In the genomic region with DNA sequence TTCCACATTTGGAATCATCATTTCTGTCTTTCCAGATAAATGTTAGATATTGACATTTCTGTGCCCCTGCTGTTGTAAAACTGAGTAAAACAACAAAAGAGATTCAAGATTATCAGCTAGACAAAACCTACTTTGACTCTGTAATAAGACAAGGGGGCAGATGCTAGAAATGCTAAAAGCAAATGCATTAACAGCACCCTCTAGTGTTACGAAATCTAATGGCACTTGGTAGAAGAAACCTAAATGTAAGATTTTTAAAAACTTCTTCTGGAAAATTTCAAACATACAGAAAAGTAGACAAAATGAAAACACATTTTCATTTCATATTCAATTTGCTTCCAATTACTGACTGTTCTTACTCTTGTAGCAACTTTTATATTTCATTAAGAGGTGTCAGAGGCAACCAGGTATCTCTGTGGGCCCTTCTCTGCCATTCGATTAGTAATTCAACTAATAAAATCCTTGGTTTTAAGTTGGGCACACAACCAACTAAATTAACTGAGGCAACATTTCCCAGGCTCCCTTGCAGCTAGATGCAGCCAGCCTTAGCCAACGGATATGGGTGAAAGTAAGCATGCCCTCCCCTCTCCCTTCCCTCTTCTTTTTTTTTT, we compare ENCODE assay signal across 1 cellular context.
TF ChIP-seq lines count a peak whose summit lies in the region.

No MANE protein-coding gene starts in this region.

TF ChIP-seq in HepG2, 621 proteins besides CTCF, POLR2A, EP300 and RAD21 (continued from another document and continues in another):
- TF ChIP-seq, protein P1, sequence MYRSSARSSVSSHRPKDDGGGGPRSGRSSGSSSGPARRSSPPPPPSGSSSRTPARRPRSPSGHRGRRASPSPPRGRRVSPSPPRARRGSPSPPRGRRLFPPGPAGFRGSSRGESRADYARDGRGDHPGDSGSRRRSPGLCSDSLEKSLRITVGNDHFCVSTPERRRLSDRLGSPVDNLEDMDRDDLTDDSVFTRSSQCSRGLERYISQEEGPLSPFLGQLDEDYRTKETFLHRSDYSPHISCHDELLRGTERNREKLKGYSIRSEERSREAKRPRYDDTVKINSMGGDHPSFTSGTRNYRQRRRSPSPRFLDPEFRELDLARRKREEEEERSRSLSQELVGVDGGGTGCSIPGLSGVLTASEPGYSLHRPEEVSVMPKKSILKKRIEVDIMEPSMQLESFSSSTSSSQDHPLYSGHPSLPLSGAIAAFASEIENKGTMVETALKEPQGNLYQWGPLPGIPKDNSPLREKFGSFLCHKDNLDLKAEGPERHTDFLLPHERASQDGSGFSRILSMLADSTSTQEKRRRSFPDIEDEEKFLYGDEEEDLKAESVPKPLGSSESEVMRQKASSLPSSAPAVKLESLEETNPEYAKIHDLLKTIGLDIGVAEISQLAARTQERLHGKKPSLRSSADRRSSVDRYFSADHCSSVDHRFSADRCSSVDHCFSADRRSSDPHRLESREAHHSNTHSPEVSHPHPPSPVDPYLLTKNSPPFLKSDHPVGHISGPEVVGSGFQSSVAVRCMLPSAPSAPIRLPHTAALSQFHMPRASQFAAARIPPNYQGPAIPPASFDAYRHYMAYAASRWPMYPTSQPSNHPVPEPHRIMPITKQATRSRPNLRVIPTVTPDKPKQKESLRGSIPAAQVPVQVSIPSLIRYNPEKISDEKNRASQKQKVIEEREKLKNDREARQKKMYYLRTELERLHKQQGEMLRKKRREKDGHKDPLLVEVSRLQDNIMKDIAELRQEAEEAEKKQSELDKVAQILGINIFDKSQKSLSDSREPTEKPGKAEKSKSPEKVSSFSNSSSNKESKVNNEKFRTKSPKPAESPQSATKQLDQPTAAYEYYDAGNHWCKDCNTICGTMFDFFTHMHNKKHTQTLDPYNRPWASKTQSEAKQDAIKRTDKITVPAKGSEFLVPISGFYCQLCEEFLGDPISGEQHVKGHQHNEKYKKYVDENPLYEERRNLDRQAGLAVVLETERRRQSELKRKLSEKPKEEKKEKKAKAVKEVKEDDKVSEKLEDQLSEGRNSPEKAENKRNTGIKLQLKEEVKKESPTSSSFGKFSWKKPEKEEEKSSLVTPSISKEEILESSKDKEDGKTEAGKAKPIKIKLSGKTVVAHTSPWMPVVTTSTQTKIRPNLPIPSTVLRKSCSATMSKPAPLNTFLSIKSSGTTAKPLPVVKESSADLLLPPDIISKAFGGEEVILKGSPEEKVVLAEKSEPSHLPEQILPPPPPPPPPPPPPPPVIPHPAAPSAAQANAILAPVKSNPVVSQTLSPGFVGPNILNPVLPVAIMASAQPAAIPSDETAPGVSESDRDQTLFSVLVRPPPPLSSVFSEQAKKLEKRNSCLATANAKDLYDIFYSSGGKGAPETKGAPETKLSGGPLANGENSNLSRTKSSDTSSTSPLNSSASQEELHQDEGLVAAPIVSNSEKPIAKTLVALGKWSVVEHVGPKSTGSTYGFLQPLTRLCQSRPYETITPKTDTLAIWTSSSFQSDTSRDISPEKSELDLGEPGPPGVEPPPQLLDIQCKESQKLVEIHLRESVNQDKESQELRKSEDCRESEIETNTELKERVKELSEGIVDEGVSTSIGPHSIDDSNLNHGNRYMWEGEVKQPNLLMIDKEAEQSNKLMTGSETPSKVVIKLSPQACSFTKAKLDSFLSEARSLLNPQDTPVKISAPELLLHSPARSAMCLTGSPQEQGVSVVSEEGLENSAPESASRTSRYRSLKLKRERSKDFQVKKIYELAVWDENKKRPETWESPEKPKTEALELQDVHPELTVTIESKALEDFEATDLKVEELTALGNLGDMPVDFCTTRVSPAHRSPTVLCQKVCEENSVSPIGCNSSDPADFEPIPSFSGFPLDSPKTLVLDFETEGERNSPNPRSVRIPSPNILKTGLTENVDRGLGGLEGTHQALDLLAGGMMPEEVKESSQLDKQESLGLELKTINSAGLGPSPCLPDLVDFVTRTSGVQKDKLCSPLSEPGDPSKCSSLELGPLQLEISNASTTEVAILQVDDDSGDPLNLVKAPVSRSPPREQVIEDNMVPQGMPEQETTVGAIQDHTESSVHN (CRISPR knock-in tag; IDR thresholded peaks at IDR 0.05), result no peak
- no peak for TF ChIP-seq POLR2AphosphoS2 (IDR thresholded peaks at IDR 0.05; ENCODE audit: low read depth, low read length)
- TF ChIP-seq, protein P2, sequence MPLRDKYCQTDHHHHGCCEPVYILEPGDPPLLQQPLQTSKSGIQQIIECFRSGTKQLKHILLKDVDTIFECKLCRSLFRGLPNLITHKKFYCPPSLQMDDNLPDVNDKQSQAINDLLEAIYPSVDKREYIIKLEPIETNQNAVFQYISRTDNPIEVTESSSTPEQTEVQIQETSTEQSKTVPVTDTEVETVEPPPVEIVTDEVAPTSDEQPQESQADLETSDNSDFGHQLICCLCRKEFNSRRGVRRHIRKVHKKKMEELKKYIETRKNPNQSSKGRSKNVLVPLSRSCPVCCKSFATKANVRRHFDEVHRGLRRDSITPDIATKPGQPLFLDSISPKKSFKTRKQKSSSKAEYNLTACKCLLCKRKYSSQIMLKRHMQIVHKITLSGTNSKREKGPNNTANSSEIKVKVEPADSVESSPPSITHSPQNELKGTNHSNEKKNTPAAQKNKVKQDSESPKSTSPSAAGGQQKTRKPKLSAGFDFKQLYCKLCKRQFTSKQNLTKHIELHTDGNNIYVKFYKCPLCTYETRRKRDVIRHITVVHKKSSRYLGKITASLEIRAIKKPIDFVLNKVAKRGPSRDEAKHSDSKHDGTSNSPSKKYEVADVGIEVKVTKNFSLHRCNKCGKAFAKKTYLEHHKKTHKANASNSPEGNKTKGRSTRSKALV (CRISPR knock-in tag; IDR thresholded peaks at IDR 0.05), result no peak
- TF ChIP-seq MAFG (CRISPR knock-in tag; IDR thresholded peaks at IDR 0.05), result no peak
- TF ChIP-seq, protein P3, sequence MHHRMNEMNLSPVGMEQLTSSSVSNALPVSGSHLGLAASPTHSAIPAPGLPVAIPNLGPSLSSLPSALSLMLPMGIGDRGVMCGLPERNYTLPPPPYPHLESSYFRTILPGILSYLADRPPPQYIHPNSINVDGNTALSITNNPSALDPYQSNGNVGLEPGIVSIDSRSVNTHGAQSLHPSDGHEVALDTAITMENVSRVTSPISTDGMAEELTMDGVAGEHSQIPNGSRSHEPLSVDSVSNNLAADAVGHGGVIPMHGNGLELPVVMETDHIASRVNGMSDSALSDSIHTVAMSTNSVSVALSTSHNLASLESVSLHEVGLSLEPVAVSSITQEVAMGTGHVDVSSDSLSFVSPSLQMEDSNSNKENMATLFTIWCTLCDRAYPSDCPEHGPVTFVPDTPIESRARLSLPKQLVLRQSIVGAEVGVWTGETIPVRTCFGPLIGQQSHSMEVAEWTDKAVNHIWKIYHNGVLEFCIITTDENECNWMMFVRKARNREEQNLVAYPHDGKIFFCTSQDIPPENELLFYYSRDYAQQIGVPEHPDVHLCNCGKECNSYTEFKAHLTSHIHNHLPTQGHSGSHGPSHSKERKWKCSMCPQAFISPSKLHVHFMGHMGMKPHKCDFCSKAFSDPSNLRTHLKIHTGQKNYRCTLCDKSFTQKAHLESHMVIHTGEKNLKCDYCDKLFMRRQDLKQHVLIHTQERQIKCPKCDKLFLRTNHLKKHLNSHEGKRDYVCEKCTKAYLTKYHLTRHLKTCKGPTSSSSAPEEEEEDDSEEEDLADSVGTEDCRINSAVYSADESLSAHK (CRISPR knock-in tag; IDR thresholded peaks at IDR 0.05; ENCODE audit: borderline replicate concordance), result no peak
- no peak; the same call in 1 of the 2 replicates for TF ChIP-seq ATF1 (CRISPR knock-in tag; IDR thresholded peaks at IDR 0.05)
- no peak for TF ChIP-seq HMGA1 (CRISPR knock-in tag; conservative IDR thresholded peaks at IDR 0.05)
- peak in 1 of 2 experiments; percentile 81; a peak in 2 of 4 replicates for TF ChIP-seq KLF16 (CRISPR knock-in tag; IDR thresholded peaks at IDR 0.05)
- no peak for TF ChIP-seq FOXA1 (IDR thresholded peaks at IDR 0.05)
- TF ChIP-seq FOXA1 (CRISPR knock-in tag; IDR thresholded peaks at IDR 0.05), result no peak
- no peak for TF ChIP-seq MZF1 (CRISPR knock-in tag; IDR thresholded peaks at IDR 0.05; ENCODE audit: borderline replicate concordance)
- TF ChIP-seq POLR2G (IDR thresholded peaks at IDR 0.05; ENCODE audit: low read depth, low read length), result no peak
- TF ChIP-seq ZZZ3 (CRISPR knock-in tag; IDR thresholded peaks at IDR 0.05; ENCODE audit: borderline replicate concordance), result no peak
- no peak for TF ChIP-seq TMF1 (CRISPR knock-in tag; IDR thresholded peaks at IDR 0.05; ENCODE audit: low read depth)
- no peak for TF ChIP-seq FLYWCH1 (CRISPR knock-in tag; IDR thresholded peaks at IDR 0.05)
- TF ChIP-seq TEF (CRISPR knock-in tag; IDR thresholded peaks at IDR 0.05), result no peak
- no peak for TF ChIP-seq ZNF766 (CRISPR knock-in tag; IDR thresholded peaks at IDR 0.05; ENCODE audit: borderline replicate concordance)
- no peak for TF ChIP-seq ZFP36L1 (CRISPR knock-in tag; IDR thresholded peaks at IDR 0.05)
- TF ChIP-seq, protein P4, sequence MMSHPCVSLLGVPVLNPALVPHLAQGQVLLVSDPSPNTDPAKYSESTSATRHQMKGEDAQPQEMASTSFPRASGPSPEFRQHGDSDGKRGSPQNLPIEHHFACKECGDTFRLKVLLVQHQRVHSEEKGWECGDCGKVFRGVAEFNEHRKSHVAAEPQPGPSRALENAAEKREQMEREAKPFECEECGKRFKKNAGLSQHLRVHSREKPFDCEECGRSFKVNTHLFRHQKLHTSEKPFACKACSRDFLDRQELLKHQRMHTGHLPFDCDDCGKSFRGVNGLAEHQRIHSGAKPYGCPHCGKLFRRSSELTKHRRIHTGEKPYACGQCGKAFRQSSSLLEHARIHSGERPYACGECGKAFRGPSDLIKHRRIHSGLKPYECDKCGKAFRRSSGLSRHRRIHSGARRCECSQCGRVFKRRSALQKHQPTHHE (CRISPR knock-in tag; IDR thresholded peaks at IDR 0.05; ENCODE audit: borderline replicate concordance), result no peak
- TF ChIP-seq CEBPG (CRISPR knock-in tag; IDR thresholded peaks at IDR 0.05), result peak; percentile 80
- TF ChIP-seq ZNF816 (CRISPR knock-in tag; IDR thresholded peaks at IDR 0.05; ENCODE audit: borderline replicate concordance), result 0 out of 2 replicates have a peak, but pooled peaks have one; percentile 26
- TF ChIP-seq BRCA1 (CRISPR knock-in tag; IDR thresholded peaks at IDR 0.05), result no peak
- TF ChIP-seq MBNL3 (CRISPR knock-in tag; conservative IDR thresholded peaks at IDR 0.05), result no peak; the same call in 1 of the 2 replicates
- TF ChIP-seq IRF9 (CRISPR knock-in tag; IDR thresholded peaks at IDR 0.05; ENCODE audit: borderline replicate concordance), result no peak
- TF ChIP-seq, protein P5, sequence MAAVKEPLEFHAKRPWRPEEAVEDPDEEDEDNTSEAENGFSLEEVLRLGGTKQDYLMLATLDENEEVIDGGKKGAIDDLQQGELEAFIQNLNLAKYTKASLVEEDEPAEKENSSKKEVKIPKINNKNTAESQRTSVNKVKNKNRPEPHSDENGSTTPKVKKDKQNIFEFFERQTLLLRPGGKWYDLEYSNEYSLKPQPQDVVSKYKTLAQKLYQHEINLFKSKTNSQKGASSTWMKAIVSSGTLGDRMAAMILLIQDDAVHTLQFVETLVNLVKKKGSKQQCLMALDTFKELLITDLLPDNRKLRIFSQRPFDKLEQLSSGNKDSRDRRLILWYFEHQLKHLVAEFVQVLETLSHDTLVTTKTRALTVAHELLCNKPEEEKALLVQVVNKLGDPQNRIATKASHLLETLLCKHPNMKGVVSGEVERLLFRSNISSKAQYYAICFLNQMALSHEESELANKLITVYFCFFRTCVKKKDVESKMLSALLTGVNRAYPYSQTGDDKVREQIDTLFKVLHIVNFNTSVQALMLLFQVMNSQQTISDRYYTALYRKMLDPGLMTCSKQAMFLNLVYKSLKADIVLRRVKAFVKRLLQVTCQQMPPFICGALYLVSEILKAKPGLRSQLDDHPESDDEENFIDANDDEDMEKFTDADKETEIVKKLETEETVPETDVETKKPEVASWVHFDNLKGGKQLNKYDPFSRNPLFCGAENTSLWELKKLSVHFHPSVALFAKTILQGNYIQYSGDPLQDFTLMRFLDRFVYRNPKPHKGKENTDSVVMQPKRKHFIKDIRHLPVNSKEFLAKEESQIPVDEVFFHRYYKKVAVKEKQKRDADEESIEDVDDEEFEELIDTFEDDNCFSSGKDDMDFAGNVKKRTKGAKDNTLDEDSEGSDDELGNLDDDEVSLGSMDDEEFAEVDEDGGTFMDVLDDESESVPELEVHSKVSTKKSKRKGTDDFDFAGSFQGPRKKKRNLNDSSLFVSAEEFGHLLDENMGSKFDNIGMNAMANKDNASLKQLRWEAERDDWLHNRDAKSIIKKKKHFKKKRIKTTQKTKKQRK (IDR thresholded peaks at IDR 0.05; ENCODE audit: low read length), result no peak
- no peak for TF ChIP-seq ZSCAN12 (CRISPR knock-in tag; IDR thresholded peaks at IDR 0.05)
- TF ChIP-seq ZNF232 (CRISPR knock-in tag; IDR thresholded peaks at IDR 0.05; ENCODE audit: borderline replicate concordance), result no peak
- no peak for TF ChIP-seq CCAR2 (optimal IDR thresholded peaks at IDR 0.05; ENCODE audit: low read depth, low read length)
- TF ChIP-seq ZNF724P (CRISPR knock-in tag; IDR thresholded peaks at IDR 0.05; ENCODE audit: borderline replicate concordance), result no peak
- no peak for TF ChIP-seq ZNF101 (CRISPR knock-in tag; IDR thresholded peaks at IDR 0.05; ENCODE audit: borderline replicate concordance, low read depth)
- no peak for TF ChIP-seq MYC (CRISPR knock-in tag; IDR thresholded peaks at IDR 0.05; ENCODE audit: borderline replicate concordance)
- TF ChIP-seq MTERF4 (CRISPR knock-in tag; IDR thresholded peaks at IDR 0.05), result no peak
- no peak for TF ChIP-seq ZC3H4 (CRISPR knock-in tag; IDR thresholded peaks at IDR 0.05; ENCODE audit: borderline replicate concordance)
- no peak for TF ChIP-seq ZNF781 (CRISPR knock-in tag; IDR thresholded peaks at IDR 0.05; ENCODE audit: borderline replicate concordance, not compliant biosample characterization)
- TF ChIP-seq ZNF329 (CRISPR knock-in tag; IDR thresholded peaks at IDR 0.05; ENCODE audit: low read depth), result no peak
- no peak for TF ChIP-seq ZNF607 (CRISPR knock-in tag; IDR thresholded peaks at IDR 0.05; ENCODE audit: borderline replicate concordance)
- no peak for TF ChIP-seq ZC3H13 (CRISPR knock-in tag; IDR thresholded peaks at IDR 0.05)
- 0 out of 2 replicates have a peak, but pooled peaks have one; percentile 13 for TF ChIP-seq THAP11 (CRISPR knock-in tag; IDR thresholded peaks at IDR 0.05)
- no peak for TF ChIP-seq ZNF619 (CRISPR knock-in tag; IDR thresholded peaks at IDR 0.05)
- TF ChIP-seq SRSF4 (IDR thresholded peaks at IDR 0.05; ENCODE audit: low read depth, low read length, poor library complexity, severe bottlenecking), result no peak
